Comparison of ENCODE assay signal across 10 cellular contexts in the genomic region with DNA sequence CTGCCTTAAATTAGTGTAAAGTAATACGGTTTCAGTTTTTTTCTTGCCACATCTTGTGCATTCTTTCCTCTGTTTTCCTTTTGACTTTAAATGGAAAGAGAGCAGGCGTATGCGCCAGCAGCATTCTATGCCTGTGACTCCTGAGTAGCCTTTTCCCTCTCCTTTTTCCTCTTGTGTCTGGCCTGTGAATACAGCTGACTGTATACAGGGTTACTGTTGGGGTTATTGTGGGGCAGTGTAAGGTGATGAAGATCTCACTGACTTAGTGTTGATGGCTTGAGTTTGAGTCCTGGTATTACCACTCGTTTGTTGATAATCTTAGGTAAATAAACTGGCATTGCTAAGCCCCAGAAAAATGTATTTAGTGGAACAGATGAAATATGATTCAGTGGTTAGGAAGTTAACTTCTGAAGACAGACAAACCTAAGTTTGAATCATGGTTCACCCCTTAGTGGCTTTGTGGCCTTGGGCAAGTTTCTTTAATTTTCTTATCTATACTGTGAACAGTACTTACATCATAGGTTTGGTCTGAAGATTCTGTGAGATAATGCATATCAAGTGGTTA.
DNase-seq lines count a peak whose midpoint lies in the region; ATAC-seq and TF ChIP-seq lines count a peak whose summit lies in the region.
"Had no signal": no experiment of that assay in that cellular context is flagged by ENCODE, and none has a peak within 500 bp of the region (broad histone marks: within the 10 kb centered on the region; RNA-seq: fewer than 3 reads in every experiment).

No MANE protein-coding gene starts in this region.

- H3K36me3 ChIP-seq in SK-N-SH (replicated peaks in 1 of 2; ENCODE audit: control insufficient read depth in 1 of 2, insufficient read depth in 2 of 2, low read length in 1 of 2) (peaks cover 0 to 12% of the 10 kb centered on the region in 2 experiments), fibroblast of lung (ENCODE audit: control insufficient read depth, insufficient read depth, low read length) (peaks cover 4% of the 10 kb centered on the region)

- peaks cover 14% of the 10 kb centered on the region for H3F3A ChIP-seq in SK-N-SH (replicated peaks; ENCODE audit: insufficient read depth)

- peak overlapping the region; percentile 47 to 58 for H3K27ac ChIP-seq in SK-N-SH (ENCODE audit: low read depth in 2 of 2, low read length in 1 of 2)
- no peak overlapping the region for H3K27ac ChIP-seq in fibroblast of lung (ENCODE audit: insufficient read depth, low read length)
- no peak overlapping the region for H3K27ac ChIP-seq in dorsolateral prefrontal cortex
- H3K27ac ChIP-seq: KMS-11 had no signal

- TF ChIP-seq CTCF in SK-N-SH (IDR thresholded peaks at IDR 0.05) (no peak), fibroblast of lung (conservative IDR thresholded peaks at IDR 0.05 in 1 of 2, IDR thresholded peaks at IDR 0.05 in 1 of 2; ENCODE audit: low read depth in 1 of 2, low read length in 2 of 2) (no peak), dorsolateral prefrontal cortex (IDR thresholded peaks at IDR 0.05 in 54 of 56, conservative IDR thresholded peaks at IDR 0.05 in 2 of 56; ENCODE audit: low read depth in 1 of 56, partially characterized antibody in 56 of 56) (no peak)

- no peak overlapping the region for H3K9ac ChIP-seq in SK-N-SH
- no peak overlapping the region for H3K9ac ChIP-seq in fibroblast of lung (ENCODE audit: insufficient read depth, low read length)
- H3K9ac ChIP-seq: KMS-11 had no signal

- TF ChIP-seq RAD21 in SK-N-SH (IDR thresholded peaks at IDR 0.05; ENCODE audit: low read length) = no peak

- H3K9me2 ChIP-seq in SK-N-SH = no peaks in the 10 kb centered on the region

- H3K79me2 ChIP-seq in SK-N-SH (ENCODE audit: insufficient read depth) = no peaks in the 10 kb centered on the region; the same call in none of the 2 replicates
- H3K79me2 ChIP-seq in fibroblast of lung (ENCODE audit: control insufficient read depth, insufficient read depth, low read length) = no peaks in the 10 kb centered on the region

- H3K4me1 ChIP-seq in SK-N-SH (ENCODE audit: control insufficient read depth in 1 of 2, insufficient read depth in 2 of 2, low read depth in 1 of 2, low read length in 1 of 2) (peaks cover 18 to 37% of the 10 kb centered on the region in 2 experiments; a peak in 3 of 4 replicates), fibroblast of lung (ENCODE audit: control insufficient read depth, extremely low read depth, insufficient read depth, low read length) (no peaks in the 10 kb centered on the region)

- CTCF ChIA-PET in SK-N-SH (lab: Yijun Ruan, JAX) = interaction anchor here (0.9 kb wide), 1 partner anchor 143 kb away, joined by 3 read pairs; no protein-coding TSS in a partner anchor

- H3K4me3 ChIP-seq in SK-N-SH (ENCODE audit: low read depth in 2 of 2, low read length in 1 of 2) (no peak overlapping the region), fibroblast of lung (replicated peaks in 1 of 4; ENCODE audit: control extremely low read depth in 1 of 4, insufficient read depth in 1 of 4, low read depth in 3 of 4, low read length in 4 of 4) (no peak overlapping the region), skeletal muscle cell (ENCODE audit: low read depth, low read length) (no peak overlapping the region), dorsolateral prefrontal cortex (no peak overlapping the region)

- peak; percentile 12 for DNase-seq in SIG-M5 treated with dmso at 0.1 percent for 504 hours (lab: John Stamatoyannopoulos, UW; ENCODE audit: unreplicated experiment)
- no peak for DNase-seq in SIG-M5 (lab: John Stamatoyannopoulos, UW)
- DNase-seq in SK-N-SH = no peak
- peak; percentile 74 to 98 for DNase-seq in fibroblast of lung (ENCODE audit: low read depth in 2 of 2)
- DNase-seq in skeletal muscle cell (ENCODE audit: low read depth) = peak; percentile 69
- no peak for DNase-seq in NCI-H524 treated with DMSO at 0.1 percent for 48 hours (lab: John Stamatoyannopoulos, UW)
- DNase-seq in dorsolateral prefrontal cortex = no peak
- DNase-seq: 8988T had no signal

- 37% methylated on average over 4 of the region's 4 CpGs for WGBS in SK-N-SH (ENCODE audit: low lambda C conversion rate)

- H3K9me3 ChIP-seq in SK-N-SH (no peaks in the 10 kb centered on the region), fibroblast of lung (ENCODE audit: control insufficient read depth, insufficient read depth, low read depth, low read length) (no peaks in the 10 kb centered on the region)

- no peak for ATAC-seq in HG02642 (IDR thresholded peaks at IDR 0.05; ENCODE audit: poor library complexity, unreplicated experiment)

- no peaks in the 10 kb centered on the region; the same call in 1 of the 2 replicates for H4K20me1 ChIP-seq in SK-N-SH (ENCODE audit: insufficient read depth)
- H4K20me1 ChIP-seq in fibroblast of lung (ENCODE audit: control insufficient read depth, extremely low read depth, insufficient read depth, low read length) = no peaks in the 10 kb centered on the region

- H3K27me3 ChIP-seq in SK-N-SH (ENCODE audit: insufficient read depth) (no peaks in the 10 kb centered on the region), fibroblast of lung (ENCODE audit: control insufficient read depth, insufficient read depth, low read length) (no peaks in the 10 kb centered on the region), dorsolateral prefrontal cortex (no peaks in the 10 kb centered on the region)

- H3K4me2 ChIP-seq in SK-N-SH (peak overlapping the region; percentile 28; the same call in 1 of the 2 replicates), fibroblast of lung (ENCODE audit: extremely low read depth, insufficient read depth, low read length) (no peak overlapping the region)
- H3K4me2 ChIP-seq: KMS-11 had no signal

- TF ChIP-seq EP300 in SK-N-SH (IDR thresholded peaks at IDR 0.05; ENCODE audit: borderline replicate concordance in 1 of 2, low read depth in 1 of 2, low read length in 1 of 2) = peak in 1 of 2 experiments; percentile 75; a peak in 1 of 4 replicates

- H2AFZ ChIP-seq in SK-N-SH (ENCODE audit: low read depth) (no peak overlapping the region), fibroblast of lung (ENCODE audit: low read length) (no peak overlapping the region)

- intact Hi-C loops in dorsolateral prefrontal cortex (cut with DNase I) = no loop called here

- POLR2A ChIA-PET in SK-N-SH (lab: Yijun Ruan, JAX) = no interaction called here

TF ChIP-seq in SK-N-SH, 30 proteins besides CTCF, POLR2A, EP300 and RAD21 (continues in another document):
- TF ChIP-seq JUND (IDR thresholded peaks at IDR 0.05) (peak; percentile 87), FOXJ3 (CRISPR knock-in tag; IDR thresholded peaks at IDR 0.05) (no peak), SMC3 (IDR thresholded peaks at IDR 0.05; ENCODE audit: low read depth, low read length) (no peak), EZH2phosphoT487 (IDR thresholded peaks at IDR 0.05; ENCODE audit: borderline replicate concordance, low read depth) (no peak), POLR2AphosphoS5 (IDR thresholded peaks at IDR 0.05; ENCODE audit: low read depth, low read length) (peak; percentile 30; the same call in 1 of the 2 replicates), RXRA (IDR thresholded peaks at IDR 0.05; ENCODE audit: borderline replicate concordance, low read depth) (peak; percentile 90), GATA2 (CRISPR knock-in tag; IDR thresholded peaks at IDR 0.05) (no peak), FOSL2 (IDR thresholded peaks at IDR 0.05; ENCODE audit: borderline replicate concordance, low read depth) (peak; percentile 89), FOXM1 (IDR thresholded peaks at IDR 0.05; ENCODE audit: low read depth) (peak; percentile 43; the same call in 1 of the 2 replicates), SIN3A (IDR thresholded peaks at IDR 0.05; ENCODE audit: borderline replicate concordance, low read depth, low read length) (no peak), MEF2A (IDR thresholded peaks at IDR 0.05; ENCODE audit: borderline replicate concordance, low read depth) (peak; percentile 33; the same call in 1 of the 2 replicates), GABPA (IDR thresholded peaks at IDR 0.05; ENCODE audit: low read depth) (no peak), NRF1 (IDR thresholded peaks at IDR 0.05; ENCODE audit: low read depth, low read length) (no peak), CHD2 (IDR thresholded peaks at IDR 0.05; ENCODE audit: low read length, partially characterized antibody) (no peak), RCOR1 (IDR thresholded peaks at IDR 0.05; ENCODE audit: low read length) (no peak)
- TF ChIP-seq, protein P1, sequence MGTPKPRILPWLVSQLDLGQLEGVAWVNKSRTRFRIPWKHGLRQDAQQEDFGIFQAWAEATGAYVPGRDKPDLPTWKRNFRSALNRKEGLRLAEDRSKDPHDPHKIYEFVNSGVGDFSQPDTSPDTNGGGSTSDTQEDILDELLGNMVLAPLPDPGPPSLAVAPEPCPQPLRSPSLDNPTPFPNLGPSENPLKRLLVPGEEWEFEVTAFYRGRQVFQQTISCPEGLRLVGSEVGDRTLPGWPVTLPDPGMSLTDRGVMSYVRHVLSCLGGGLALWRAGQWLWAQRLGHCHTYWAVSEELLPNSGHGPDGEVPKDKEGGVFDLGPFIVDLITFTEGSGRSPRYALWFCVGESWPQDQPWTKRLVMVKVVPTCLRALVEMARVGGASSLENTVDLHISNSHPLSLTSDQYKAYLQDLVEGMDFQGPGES (IDR thresholded peaks at IDR 0.05; ENCODE audit: low read depth, low read length) = no peak
- TF ChIP-seq, protein P2, sequence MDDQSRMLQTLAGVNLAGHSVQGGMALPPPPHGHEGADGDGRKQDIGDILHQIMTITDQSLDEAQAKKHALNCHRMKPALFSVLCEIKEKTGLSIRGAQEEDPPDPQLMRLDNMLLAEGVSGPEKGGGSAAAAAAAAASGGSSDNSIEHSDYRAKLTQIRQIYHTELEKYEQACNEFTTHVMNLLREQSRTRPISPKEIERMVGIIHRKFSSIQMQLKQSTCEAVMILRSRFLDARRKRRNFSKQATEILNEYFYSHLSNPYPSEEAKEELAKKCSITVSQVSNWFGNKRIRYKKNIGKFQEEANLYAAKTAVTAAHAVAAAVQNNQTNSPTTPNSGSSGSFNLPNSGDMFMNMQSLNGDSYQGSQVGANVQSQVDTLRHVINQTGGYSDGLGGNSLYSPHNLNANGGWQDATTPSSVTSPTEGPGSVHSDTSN (IDR thresholded peaks at IDR 0.05) = peak; percentile 83
- TF ChIP-seq, protein P3, sequence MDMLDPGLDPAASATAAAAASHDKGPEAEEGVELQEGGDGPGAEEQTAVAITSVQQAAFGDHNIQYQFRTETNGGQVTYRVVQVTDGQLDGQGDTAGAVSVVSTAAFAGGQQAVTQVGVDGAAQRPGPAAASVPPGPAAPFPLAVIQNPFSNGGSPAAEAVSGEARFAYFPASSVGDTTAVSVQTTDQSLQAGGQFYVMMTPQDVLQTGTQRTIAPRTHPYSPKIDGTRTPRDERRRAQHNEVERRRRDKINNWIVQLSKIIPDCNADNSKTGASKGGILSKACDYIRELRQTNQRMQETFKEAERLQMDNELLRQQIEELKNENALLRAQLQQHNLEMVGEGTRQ (IDR thresholded peaks at IDR 0.05; ENCODE audit: borderline replicate concordance, low read depth, low read length) = no peak

Comparison
In these comparisons a context has a peak if more than half of its experiments do, and no peak if none do; other contexts are left out.
1. DNase-seq: peak in SIG-M5 treated with dmso at 0.1 percent for 504 hours (single experiment), fibroblast of lung (2 of 2) and skeletal muscle cell (single experiment); none in SIG-M5 (single experiment), SK-N-SH (single experiment), NCI-H524 treated with DMSO at 0.1 percent for 48 hours (single experiment) and dorsolateral prefrontal cortex (0 of 10).
2. H3K27ac ChIP-seq: peak in SK-N-SH (2 of 2); none in fibroblast of lung (single experiment) and dorsolateral prefrontal cortex (0 of 59).